In the genomic region with DNA sequence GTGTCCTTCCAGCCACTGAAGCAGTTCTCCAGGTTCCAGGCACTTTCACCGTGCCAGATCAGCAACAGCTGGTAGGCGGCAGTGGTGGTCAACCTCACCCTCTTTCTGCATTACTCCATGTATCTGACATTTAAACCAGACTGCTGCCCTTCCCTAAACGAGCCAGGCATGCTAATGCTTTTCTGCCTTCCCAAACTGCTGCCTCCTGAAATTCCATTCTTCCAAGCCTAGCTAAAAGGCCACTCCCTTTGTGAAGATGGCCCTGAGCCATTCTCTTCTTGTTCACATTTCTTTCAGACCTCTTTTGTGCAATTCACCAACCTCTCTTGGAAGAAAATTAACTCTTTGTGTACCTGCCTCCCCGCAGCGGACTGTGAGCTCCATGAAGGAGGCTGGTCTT, we compare ENCODE assay signal across 32 cellular contexts.
DNase-seq lines count a peak whose midpoint lies in the region; ATAC-seq, FAIRE-seq and TF ChIP-seq lines count a peak whose summit lies in the region.
"Had no signal": no experiment of that assay in that cellular context is flagged by ENCODE, and none has a peak within 500 bp of the region (broad histone marks: within the 10 kb centered on the region; RNA-seq: fewer than 3 reads in every experiment).

No MANE protein-coding gene starts in this region.

- H3K4me1 Mint-ChIP-seq in GM23338 = peaks cover 49% of the 10 kb centered on the region

- H3K79me2 ChIP-seq in GM23338 (replicated peaks; ENCODE audit: insufficient read depth) (no peaks in the 10 kb centered on the region), mesendoderm (ENCODE audit: control insufficient read depth, insufficient read depth, low read length) (no peaks in the 10 kb centered on the region)

- no peak overlapping the region for H3K56ac ChIP-seq in mesendoderm (ENCODE audit: low read length)

- peaks cover 6% of the 10 kb centered on the region for H3K27me3 Mint-ChIP-seq in GM23338 (ENCODE audit: insufficient read depth, low read depth, poor library complexity)
- H3K27me3 Mint-ChIP-seq: activated CD4-positive, alpha-beta T cell treated with anti-CD3 and anti-CD28 coated beads, Interleukin-2, amount 10 ng/mL, durations not matched to agents 24 days and 14 days; activated naive CD8-positive, alpha-beta T cell; stimulated activated naive CD8-positive, alpha-beta T cell treated with anti-CD3 and anti-CD28 coated beads, Interleukin-15, Interleukin-2, amounts not matched to agents 100 ng/mL and 50 ng/mL, for 24 hours had no signal

- no peaks in the 10 kb centered on the region for H3K9me3 Mint-ChIP-seq in GM23338
- H3K9me3 Mint-ChIP-seq: activated CD4-positive, alpha-beta T cell treated with anti-CD3 and anti-CD28 coated beads, Interleukin-2, amount 10 ng/mL, durations not matched to agents 24 days and 14 days; stimulated activated naive CD8-positive, alpha-beta T cell treated with anti-CD3 and anti-CD28 coated beads, Interleukin-15, Interleukin-2, amounts not matched to agents 100 ng/mL and 50 ng/mL, for 24 hours had no signal

- H2BK15ac ChIP-seq in mesendoderm (replicated peaks; ENCODE audit: low read depth) = no peak overlapping the region

- H3K4me2 ChIP-seq in GM23338 = 0 out of 2 replicates have a peak overlapping the region, but pooled peaks have one; percentile 20
- no peak overlapping the region for H3K4me2 ChIP-seq in mesendoderm (ENCODE audit: low read length)

- H3K36me3 ChIP-seq in GM23338 (ENCODE audit: insufficient read depth) (no peaks in the 10 kb centered on the region), mesendoderm (ENCODE audit: control insufficient read depth, insufficient read depth, low read length) (no peaks in the 10 kb centered on the region)
- H3K36me3 ChIP-seq: breast epithelium, left lung, prostate gland, right lobe of liver had no signal

- H3K27me3 ChIP-seq in GM23338 (ENCODE audit: insufficient read depth) (no peaks in the 10 kb centered on the region), mesendoderm (ENCODE audit: insufficient read depth, low read length, poor library complexity) (no peaks in the 10 kb centered on the region)
- H3K27me3 ChIP-seq: left lung, right lobe of liver, testis had no signal

- no peak overlapping the region for H3K4me3 ChIP-seq in AG09309 (ENCODE audit: control insufficient read depth, low read depth, low read length)
- no peak overlapping the region for H3K4me3 ChIP-seq in GM23338
- no peak overlapping the region for H3K4me3 ChIP-seq in mesendoderm (ENCODE audit: low read length)
- H3K4me3 ChIP-seq: breast epithelium, left lung, prostate gland, right lobe of liver, testis had no signal

- H3K9me2 ChIP-seq in GM23338 (ENCODE audit: insufficient read depth) = no peaks in the 10 kb centered on the region

- H3K79me1 ChIP-seq in mesendoderm (ENCODE audit: low read length) = no peaks in the 10 kb centered on the region

- H4K5ac ChIP-seq in mesendoderm (ENCODE audit: low read length) = no peak overlapping the region

- no peak for FAIRE-seq in HTR-8/SVneo (lab: Jason Lieb, UNC)
- FAIRE-seq: islet of Langerhans, urothelium cell line had no signal

- H3K4me3 Mint-ChIP-seq in GM23338 = no peak overlapping the region
- H3K4me3 Mint-ChIP-seq: activated CD4-positive, alpha-beta T cell treated with anti-CD3 and anti-CD28 coated beads, Interleukin-2, amount 10 ng/mL, durations not matched to agents 24 days and 14 days; activated naive CD8-positive, alpha-beta T cell; stimulated activated naive CD8-positive, alpha-beta T cell treated with anti-CD3 and anti-CD28 coated beads, Interleukin-15, Interleukin-2, amounts not matched to agents 100 ng/mL and 50 ng/mL, for 24 hours had no signal

- ATAC-seq in GM23338 (no peak), HG03571 (IDR thresholded peaks at IDR 0.05; ENCODE audit: unreplicated experiment) (no peak)
- ATAC-seq: left lung, right lobe of liver had no signal

- H2AK5ac ChIP-seq in mesendoderm (ENCODE audit: low read length) = no peak overlapping the region

- no peak overlapping the region for H3K9ac ChIP-seq in mesendoderm (ENCODE audit: low read length)

- no peaks in the 10 kb centered on the region for H4K20me1 ChIP-seq in GM23338 (replicated peaks; ENCODE audit: insufficient read depth)

- no peak overlapping the region for H2BK120ac ChIP-seq in mesendoderm (ENCODE audit: low read depth, low read length)

- DNase-seq in AG09309 (ENCODE audit: low read depth) (no peak), GM23338 (ENCODE audit: low spot score) (peak; percentile 7), dedifferentiated amniotic fluid mesenchymal stem cell (ENCODE audit: extremely low spot score) (peak; percentile 28), mesendoderm (peak; percentile 19), NCI-H1436 (lab: John Stamatoyannopoulos, UW) (no peak), H4 (ENCODE audit: low spot score) (no peak), HTR-8/SVneo (ENCODE audit: insufficient read length, low spot score) (no peak)
- DNase-seq: activated CD4-positive, alpha-beta T cell treated with anti-CD3 and anti-CD28 coated beads, Interleukin-2, amount 10 ng/mL, durations not matched to agents 24 days and 14 days; activated CD8-positive, alpha-beta memory T cell treated with anti-CD3 and anti-CD28 coated beads for 24 hours; activated effector memory CD4-positive, alpha-beta T cell treated with Interleukin-2 at 50 U/mL for 16 hours; anterior cingulate cortex; DMS 273 treated with DMSO at 0.1 percent for 48 hours; effector CD4-positive, alpha-beta T cell; Kasumi-1; left lung; mesenchymal stem cell; NCI-H1436 treated with DMSO at 0.1 percent for 48 hours; NCI-H748 treated with DMSO at 0.1 percent for 48 hours; nucleus accumbens; right lobe of liver; stimulated activated CD8-positive, alpha-beta memory T cell treated with anti-CD3 and anti-CD28 coated beads, Interleukin-4, amount 100 ng/mL, for 48 hours; SW 1271; T-helper 9 cell; testis had no signal

- peaks cover 27% of the 10 kb centered on the region for H3K36me3 Mint-ChIP-seq in GM23338 (ENCODE audit: low read depth)

- H3K4me1 ChIP-seq in GM23338 (ENCODE audit: insufficient read depth) (peaks cover 26% of the 10 kb centered on the region), mesendoderm (ENCODE audit: control insufficient read depth, low read depth, low read length) (no peaks in the 10 kb centered on the region)
- H3K4me1 ChIP-seq: breast epithelium, prostate gland, right lobe of liver, testis had no signal

- WGBS in mesendoderm (ENCODE audit: extremely low coverage, insufficient coverage, low lambda C conversion rate) = no CpG with 5 or more reads among the region's 5 CpGs

- no peak overlapping the region for H2AFZ ChIP-seq in GM23338

- peak overlapping the region; percentile 90 for H3K27ac Mint-ChIP-seq in GM23338
- H3K27ac Mint-ChIP-seq: activated CD4-positive, alpha-beta T cell treated with anti-CD3 and anti-CD28 coated beads, Interleukin-2, amount 10 ng/mL, durations not matched to agents 24 days and 14 days; activated naive CD8-positive, alpha-beta T cell; stimulated activated naive CD8-positive, alpha-beta T cell treated with anti-CD3 and anti-CD28 coated beads, Interleukin-15, Interleukin-2, amounts not matched to agents 100 ng/mL and 50 ng/mL, for 24 hours had no signal

- no peak overlapping the region for H3K4ac ChIP-seq in mesendoderm (ENCODE audit: low read depth, low read length)

- TF ChIP-seq CTCF in AG09309 (IDR thresholded peaks at IDR 0.05; ENCODE audit: control insufficient read depth, insufficient read depth, low read depth, low read length, missing control alignments) (peak; percentile 8), GM23338 (conservative IDR thresholded peaks at IDR 0.05; ENCODE audit: low read depth in 2 of 2) (no peak)

- H3K27ac ChIP-seq in GM23338 (ENCODE audit: low read depth) (peak overlapping the region; percentile 97; the same call in 1 of the 2 replicates), mesendoderm (ENCODE audit: low read depth, low read length) (no peak overlapping the region)
- H3K27ac ChIP-seq: 22Rv1, breast epithelium, left lung, prostate gland, right lobe of liver, testis had no signal

- no peak overlapping the region for H4K8ac ChIP-seq in mesendoderm (ENCODE audit: low read depth, low read length)

- peaks cover 8% of the 10 kb centered on the region; the same call in 1 of the 2 replicates for H3F3A ChIP-seq in GM23338 (replicated peaks; ENCODE audit: low read depth)

- no peak overlapping the region for H3K18ac ChIP-seq in mesendoderm (ENCODE audit: low read length)

- no peak overlapping the region for H3K23ac ChIP-seq in mesendoderm (ENCODE audit: low read length)

- H2BK5ac ChIP-seq in mesendoderm (ENCODE audit: low read length) = no peak overlapping the region

TF ChIP-seq in GM23338, 12 proteins besides CTCF, POLR2A, EP300 and RAD21 (continues in another document):
- TF ChIP-seq, protein P1, sequence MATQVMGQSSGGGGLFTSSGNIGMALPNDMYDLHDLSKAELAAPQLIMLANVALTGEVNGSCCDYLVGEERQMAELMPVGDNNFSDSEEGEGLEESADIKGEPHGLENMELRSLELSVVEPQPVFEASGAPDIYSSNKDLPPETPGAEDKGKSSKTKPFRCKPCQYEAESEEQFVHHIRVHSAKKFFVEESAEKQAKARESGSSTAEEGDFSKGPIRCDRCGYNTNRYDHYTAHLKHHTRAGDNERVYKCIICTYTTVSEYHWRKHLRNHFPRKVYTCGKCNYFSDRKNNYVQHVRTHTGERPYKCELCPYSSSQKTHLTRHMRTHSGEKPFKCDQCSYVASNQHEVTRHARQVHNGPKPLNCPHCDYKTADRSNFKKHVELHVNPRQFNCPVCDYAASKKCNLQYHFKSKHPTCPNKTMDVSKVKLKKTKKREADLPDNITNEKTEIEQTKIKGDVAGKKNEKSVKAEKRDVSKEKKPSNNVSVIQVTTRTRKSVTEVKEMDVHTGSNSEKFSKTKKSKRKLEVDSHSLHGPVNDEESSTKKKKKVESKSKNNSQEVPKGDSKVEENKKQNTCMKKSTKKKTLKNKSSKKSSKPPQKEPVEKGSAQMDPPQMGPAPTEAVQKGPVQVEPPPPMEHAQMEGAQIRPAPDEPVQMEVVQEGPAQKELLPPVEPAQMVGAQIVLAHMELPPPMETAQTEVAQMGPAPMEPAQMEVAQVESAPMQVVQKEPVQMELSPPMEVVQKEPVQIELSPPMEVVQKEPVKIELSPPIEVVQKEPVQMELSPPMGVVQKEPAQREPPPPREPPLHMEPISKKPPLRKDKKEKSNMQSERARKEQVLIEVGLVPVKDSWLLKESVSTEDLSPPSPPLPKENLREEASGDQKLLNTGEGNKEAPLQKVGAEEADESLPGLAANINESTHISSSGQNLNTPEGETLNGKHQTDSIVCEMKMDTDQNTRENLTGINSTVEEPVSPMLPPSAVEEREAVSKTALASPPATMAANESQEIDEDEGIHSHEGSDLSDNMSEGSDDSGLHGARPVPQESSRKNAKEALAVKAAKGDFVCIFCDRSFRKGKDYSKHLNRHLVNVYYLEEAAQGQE (IDR thresholded peaks at IDR 0.05; ENCODE audit: unreplicated experiment) = no peak
- TF ChIP-seq POLR2AphosphoS5 (IDR thresholded peaks at IDR 0.05; ENCODE audit: low read depth) = no peak

Comparison
In these comparisons a context has a peak if more than half of its experiments do, and no peak if none do; other contexts are left out.
1. DNase-seq: peak in GM23338 (single experiment), dedifferentiated amniotic fluid mesenchymal stem cell (single experiment) and mesendoderm (single experiment); none in AG09309 (single experiment), NCI-H1436 (single experiment), H4 (single experiment) and HTR-8/SVneo (single experiment).